In the genomic region with DNA sequence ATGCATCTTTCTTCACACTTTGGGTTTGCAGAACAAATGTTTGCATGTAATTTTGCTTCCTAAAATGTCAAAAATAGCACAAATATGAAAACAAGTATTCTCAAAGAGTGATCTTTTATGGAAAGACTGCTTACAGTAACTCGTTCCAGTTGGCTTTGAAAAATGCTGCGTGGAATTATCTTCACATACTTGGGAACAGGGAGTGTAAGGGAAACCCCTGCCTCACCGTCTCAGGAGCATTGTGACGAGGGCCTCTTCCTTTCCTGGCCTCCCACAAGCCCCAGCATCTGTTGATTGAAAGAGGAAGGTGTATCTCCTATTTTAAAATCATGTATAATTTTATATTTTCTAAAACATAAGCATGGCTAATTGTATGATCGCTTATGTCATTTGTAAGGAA, we compare ENCODE assay signal across 20 cellular contexts. TPM values are rescaled to one million over a fixed set of nuclear protein-coding genes. Genes with fewer than 3 reads are reported as not detected.
DNase-seq lines count a peak whose midpoint lies in the region; ATAC-seq and TF ChIP-seq lines count a peak whose summit lies in the region.
"Had no signal": no experiment of that assay in that cellular context is flagged by ENCODE, and none has a peak within 500 bp of the region (broad histone marks: within the 10 kb centered on the region; RNA-seq: fewer than 3 reads in every experiment).

No MANE protein-coding gene starts in this region.

- no peak overlapping the region for H2AK5ac ChIP-seq in trophoblast cell (ENCODE audit: low read length)

- WGBS in heart right ventricle, 2 donors, result 38 to 42% methylated on average over 5 of the region's 5 CpGs
- 34% methylated on average over 5 of the region's 5 CpGs for WGBS in right cardiac atrium
- no CpG with 5 or more reads among the region's 5 CpGs for WGBS in trophoblast cell (ENCODE audit: extremely low coverage, insufficient coverage, insufficient read length)

- no peak for DNase-seq in heart right ventricle
- DNase-seq in Right ventricle myocardium superior, result no peak
- peak in 1 of 3 donors; percentile 15 for DNase-seq in right cardiac atrium
- DNase-seq in trophoblast cell, result peak; percentile 42 to 62
- DNase-seq in uterus, result peak in 1 of 2 donors; percentile 10
- no peak for DNase-seq in activated gamma-delta T cell treated with Interleukin-2 at 50 U/mL for 16 hours
- no peak for DNase-seq in NCI-H2029 (lab: John Stamatoyannopoulos, UW)
- DNase-seq in NCI-H446 treated with DMSO at 0.1 percent for 48 hours (lab: John Stamatoyannopoulos, UW), result no peak
- DNase-seq: 8988T; activated CD8-positive, alpha-beta T cell treated with anti-CD3 and anti-CD28 coated beads for 36 hours; COR-L47; effector memory CD4-positive, alpha-beta T cell; HCEC 1CT; NCI-H1092; NCI-H2081 treated with DMSO at 0.1 percent for 48 hours; stimulated activated CD4-positive, alpha-beta T cell treated with anti-CD3 and anti-CD28 coated beads, Interleukin-2, amount 100 ng/mL, for 24 hours; stimulated activated naive B cell treated with anti-CD40 and anti-IgM and Interleukin-4, amounts not matched to agents 10 μg/mL and 1 μg/mL and 100 μg/mL, for 72 hours had no signal

- intact Hi-C loops in heart right ventricle (cut with DNase I) (no loop called here), Right ventricle myocardium superior (cut with DNase I) (no loop called here), right cardiac atrium (cut with DNase I) (loop anchor here in 1 of 4 donors (5.0 kb wide), 1 partner anchor 175 kb away; no protein-coding TSS in a partner anchor), uterus (cut with DNase I; ENCODE audit: low total_unique reads) (no loop called here)

- no peak overlapping the region for H2BK5ac ChIP-seq in trophoblast cell (ENCODE audit: low read depth, low read length, poor library complexity)

- TF ChIP-seq CTCF in heart right ventricle (IDR thresholded peaks at IDR 0.05), result no peak
- no peak for TF ChIP-seq CTCF in uterus (IDR thresholded peaks at IDR 0.05)

- no peak overlapping the region for H3K14ac ChIP-seq in trophoblast cell (ENCODE audit: low read length)

- no peak overlapping the region for H2BK120ac ChIP-seq in trophoblast cell (ENCODE audit: insufficient read depth, low read length, poor library complexity)

- no peaks in the 10 kb centered on the region for H3K79me2 ChIP-seq in trophoblast cell (ENCODE audit: control insufficient read depth, insufficient read depth, low read length, poor library complexity)
- H3K79me2 ChIP-seq: parathyroid adenoma had no signal

- H3K27ac ChIP-seq in heart right ventricle (peak overlapping the region in 7 of 10 donors; percentile 3 to 58 (median 31)), right cardiac atrium (ENCODE audit: low read length) (peak overlapping the region; percentile 31), trophoblast cell (ENCODE audit: low read depth, low read length) (no peak overlapping the region), uterus (peak overlapping the region; percentile 9 to 37)
- H3K27ac ChIP-seq: parathyroid adenoma had no signal

- no peak overlapping the region for H4K12ac ChIP-seq in trophoblast cell (ENCODE audit: low read depth, low read length)

- H3K36me3 ChIP-seq in heart right ventricle (no peaks in the 10 kb centered on the region), trophoblast cell (ENCODE audit: control insufficient read depth in 1 of 2, insufficient read depth in 2 of 2, low read length in 2 of 2) (no peaks in the 10 kb centered on the region), uterus (no peaks in the 10 kb centered on the region)

- H3K79me1 ChIP-seq in trophoblast cell (ENCODE audit: low read length), result no peaks in the 10 kb centered on the region

- no peak overlapping the region for H3K4ac ChIP-seq in trophoblast cell (ENCODE audit: low read depth, low read length)

- H3K4me2 ChIP-seq in trophoblast cell (ENCODE audit: low read length), result no peak overlapping the region

- H3K9ac ChIP-seq in trophoblast cell (ENCODE audit: low read length), result no peak overlapping the region
- H3K9ac ChIP-seq: parathyroid adenoma had no signal

- peaks cover 0 to 20% (median 3%) of the 10 kb centered on the region in 9 donors for H3K4me1 ChIP-seq in heart right ventricle
- no peaks in the 10 kb centered on the region for H3K4me1 ChIP-seq in right cardiac atrium (ENCODE audit: control insufficient read depth, insufficient read depth, low read length)
- no peaks in the 10 kb centered on the region for H3K4me1 ChIP-seq in trophoblast cell (ENCODE audit: control insufficient read depth in 1 of 2, insufficient read depth in 2 of 2, low read length in 2 of 2)
- H3K4me1 ChIP-seq in uterus, result no peaks in the 10 kb centered on the region
- H3K4me1 ChIP-seq: parathyroid adenoma had no signal

- no peak overlapping the region for H2AFZ ChIP-seq in trophoblast cell (ENCODE audit: insufficient read depth, low read length, poor library complexity)
- H2AFZ ChIP-seq: parathyroid adenoma had no signal

- no peak overlapping the region for H4K8ac ChIP-seq in trophoblast cell (ENCODE audit: low read depth, low read length)

- ATAC-seq in heart right ventricle (peak in 4 of 8 donors; percentile 34 to 54 (median 42)), Right ventricle myocardium superior (ENCODE audit: poor library complexity) (no peak), right cardiac atrium (no peak)
- ATAC-seq: activated CD4-positive, CD25-positive, alpha-beta regulatory T cell treated with anti-CD3 and anti-CD28 coated beads, Interleukin-2, amount 50 U/mL, for 24 hours; activated CD8-positive, alpha-beta T cell treated with anti-CD3 and anti-CD28 coated beads for 36 hours; naive thymus-derived CD4-positive, alpha-beta T cell; stimulated activated naive B cell treated with anti-CD40 and anti-IgM and Interleukin-4, amounts not matched to agents 10 μg/mL and 1 μg/mL and 100 μg/mL, for 72 hours had no signal

- no peaks in the 10 kb centered on the region for H3K27me3 ChIP-seq in heart right ventricle
- no peaks in the 10 kb centered on the region for H3K27me3 ChIP-seq in right cardiac atrium (ENCODE audit: control insufficient read depth, insufficient read depth)
- no peaks in the 10 kb centered on the region for H3K27me3 ChIP-seq in trophoblast cell (ENCODE audit: insufficient read depth, low read length)
- no peaks in the 10 kb centered on the region for H3K27me3 ChIP-seq in uterus

- TF ChIP-seq POLR2A in uterus (IDR thresholded peaks at IDR 0.05), result no peak

- no peak overlapping the region for H3K4me3 ChIP-seq in heart right ventricle
- H3K4me3 ChIP-seq in right cardiac atrium (ENCODE audit: low read length), result no peak overlapping the region
- H3K4me3 ChIP-seq in trophoblast cell (ENCODE audit: low read depth, low read length), result no peak overlapping the region
- no peak overlapping the region for H3K4me3 ChIP-seq in uterus

- no peak overlapping the region for H2BK12ac ChIP-seq in trophoblast cell (ENCODE audit: low read length)

- H3K18ac ChIP-seq in trophoblast cell (ENCODE audit: low read length), result no peak overlapping the region

- H4K91ac ChIP-seq in trophoblast cell (ENCODE audit: low read depth, low read length), result no peak overlapping the region

- no peak overlapping the region for H3K23ac ChIP-seq in trophoblast cell (ENCODE audit: low read length)

- no peaks in the 10 kb centered on the region for H3K9me3 ChIP-seq in heart right ventricle
- H3K9me3 ChIP-seq in right cardiac atrium (ENCODE audit: control insufficient read depth, low read length), result no peaks in the 10 kb centered on the region
- H3K9me3 ChIP-seq in trophoblast cell (ENCODE audit: insufficient read depth, low read depth, low read length), result peaks cover 10% of the 10 kb centered on the region
- no peaks in the 10 kb centered on the region for H3K9me3 ChIP-seq in uterus

RNA-seq across cellular contexts. Expression of a gene that starts 18.3 kb away (rescaled TPM):
- 10 to 100 TPM in 3 of 10 donors, 1 to 10 TPM in 7; 5.6 to 25.5 (median 8.9) TPM for total RNA-seq in heart right ventricle
- 10 to 100 TPM; 14.8 to 23.8 TPM for polyA plus RNA-seq in heart right ventricle
- total RNA-seq in Right ventricle myocardium superior, result 11.5 TPM
- 10 to 100 TPM; 11.0 to 19.7 (median 15.5) TPM for total RNA-seq in right cardiac atrium
- polyA plus RNA-seq in right cardiac atrium, result 15.6 TPM
- polyA plus RNA-seq in trophoblast cell (2013), result 199 and 206 TPM in 2 replicates
- total RNA-seq in uterus, result 10 to 100 TPM; 21.5 to 51.0 (median 40.0) TPM

Comparison
In these comparisons a context has a peak if more than half of its experiments do, and no peak if none do; other contexts are left out.
1. DNase-seq: peak in trophoblast cell (2 of 2); none in heart right ventricle (0 of 2), Right ventricle myocardium superior (single experiment), activated gamma-delta T cell treated with Interleukin-2 at 50 U/mL for 16 hours (single experiment), NCI-H2029 (single experiment) and NCI-H446 treated with DMSO at 0.1 percent for 48 hours (single experiment).